Comparison of ENCODE assay signal across 1 cellular context in the genomic region with DNA sequence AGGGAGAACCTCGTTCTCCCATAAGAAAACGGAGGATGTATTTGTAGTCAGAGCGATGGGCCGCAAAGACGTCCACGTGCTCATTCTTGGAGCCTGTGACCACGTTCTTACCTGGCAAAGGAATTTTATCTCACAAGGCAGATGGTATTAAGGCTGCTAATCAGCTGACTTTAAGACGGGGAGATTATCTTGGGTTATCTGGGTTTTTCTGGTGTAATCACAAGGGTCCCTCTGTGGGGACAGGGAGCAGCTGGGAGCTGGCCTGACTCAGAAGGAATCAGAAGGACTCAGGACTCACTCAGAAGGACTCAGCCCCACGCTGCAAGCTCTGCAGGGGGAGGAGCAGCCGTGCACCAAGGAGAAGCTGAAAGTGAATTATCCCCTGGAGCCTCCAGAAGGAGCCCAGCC.
TF ChIP-seq lines count a peak whose summit lies in the region.

No MANE protein-coding gene starts in this region.

TF ChIP-seq in WTC11, 78 proteins besides CTCF, POLR2A, EP300 and RAD21 (continued from another document):
- TF ChIP-seq, protein P1, sequence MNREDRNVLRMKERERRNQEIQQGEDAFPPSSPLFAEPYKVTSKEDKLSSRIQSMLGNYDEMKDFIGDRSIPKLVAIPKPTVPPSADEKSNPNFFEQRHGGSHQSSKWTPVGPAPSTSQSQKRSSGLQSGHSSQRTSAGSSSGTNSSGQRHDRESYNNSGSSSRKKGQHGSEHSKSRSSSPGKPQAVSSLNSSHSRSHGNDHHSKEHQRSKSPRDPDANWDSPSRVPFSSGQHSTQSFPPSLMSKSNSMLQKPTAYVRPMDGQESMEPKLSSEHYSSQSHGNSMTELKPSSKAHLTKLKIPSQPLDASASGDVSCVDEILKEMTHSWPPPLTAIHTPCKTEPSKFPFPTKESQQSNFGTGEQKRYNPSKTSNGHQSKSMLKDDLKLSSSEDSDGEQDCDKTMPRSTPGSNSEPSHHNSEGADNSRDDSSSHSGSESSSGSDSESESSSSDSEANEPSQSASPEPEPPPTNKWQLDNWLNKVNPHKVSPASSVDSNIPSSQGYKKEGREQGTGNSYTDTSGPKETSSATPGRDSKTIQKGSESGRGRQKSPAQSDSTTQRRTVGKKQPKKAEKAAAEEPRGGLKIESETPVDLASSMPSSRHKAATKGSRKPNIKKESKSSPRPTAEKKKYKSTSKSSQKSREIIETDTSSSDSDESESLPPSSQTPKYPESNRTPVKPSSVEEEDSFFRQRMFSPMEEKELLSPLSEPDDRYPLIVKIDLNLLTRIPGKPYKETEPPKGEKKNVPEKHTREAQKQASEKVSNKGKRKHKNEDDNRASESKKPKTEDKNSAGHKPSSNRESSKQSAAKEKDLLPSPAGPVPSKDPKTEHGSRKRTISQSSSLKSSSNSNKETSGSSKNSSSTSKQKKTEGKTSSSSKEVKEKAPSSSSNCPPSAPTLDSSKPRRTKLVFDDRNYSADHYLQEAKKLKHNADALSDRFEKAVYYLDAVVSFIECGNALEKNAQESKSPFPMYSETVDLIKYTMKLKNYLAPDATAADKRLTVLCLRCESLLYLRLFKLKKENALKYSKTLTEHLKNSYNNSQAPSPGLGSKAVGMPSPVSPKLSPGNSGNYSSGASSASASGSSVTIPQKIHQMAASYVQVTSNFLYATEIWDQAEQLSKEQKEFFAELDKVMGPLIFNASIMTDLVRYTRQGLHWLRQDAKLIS (CRISPR knock-in tag; IDR thresholded peaks at IDR 0.05; ENCODE audit: borderline replicate concordance): no peak
- TF ChIP-seq TEAD1 (CRISPR knock-in tag; IDR thresholded peaks at IDR 0.05): no peak
